29 cellular contexts compared by ENCODE assay signal in genomic region chr5:80805038-80805437, GRCh38.
"Had no signal": no experiment of that assay in that cellular context is flagged by ENCODE, and none has a peak within 500 bp of the region (broad histone marks: within the 10 kb centered on the region; RNA-seq: fewer than 3 reads in every experiment).

No MANE protein-coding gene starts in this region.

- H3K9me3 ChIP-seq: neutrophil, pancreas, prostate gland, right lobe of liver, sigmoid colon, spleen, thoracic aorta, thyroid gland, tibial nerve, upper lobe of right lung, uterus had no signal

- H3K4me1 ChIP-seq: pancreas, prostate gland, right lobe of liver, sigmoid colon, spleen, thyroid gland, tibial nerve, upper lobe of right lung, uterus had no signal

- H3K36me3 ChIP-seq: prostate gland, right lobe of liver, sigmoid colon, thyroid gland, uterus had no signal

- H3K4me3 ChIP-seq: pancreas, prostate gland, right lobe of liver, sigmoid colon, skin epidermis, smooth muscle cell, spleen, thoracic aorta, thyroid gland, tibial nerve, upper lobe of right lung, uterus had no signal

- DNase-seq: naive B cell; naive thymus-derived CD8-positive, alpha-beta T cell; nephron progenitor cell; nucleus accumbens; pancreas; retina; right cardiac atrium; right lobe of liver; sigmoid colon; spleen; stimulated activated CD4-positive, alpha-beta T cell treated with anti-CD3 and anti-CD28 coated beads, Interleukin-12 subunit alpha, Interleukin-12 subunit beta, amount 100 ng/mL, for 4 hours; stimulated activated CD4-positive, alpha-beta T cell treated with anti-CD3 and anti-CD28 coated beads, Interleukin-1b, Interleukin-23, amount 100 ng/mL, for 48 hours; stimulated activated CD4-positive, alpha-beta T cell treated with anti-CD3 and anti-CD28 coated beads, Interleukin-4, amount 100 ng/mL, for 1 hour; stimulated activated CD4-positive, alpha-beta T cell treated with anti-CD3 and anti-CD28 coated beads, Interleukin-4, amount 100 ng/mL, for 4 hours; stimulated activated CD8-positive, alpha-beta memory T cell treated with anti-CD3 and anti-CD28 coated beads, Interleukin-4, amount 100 ng/mL, for 48 hours; stimulated activated naive CD4-positive, alpha-beta T cell; stimulated activated naive CD8-positive, alpha-beta T cell treated with anti-CD3 and anti-CD28 coated beads, Interleukin-15, amount 100 ng/mL, for 72 hours; stimulated activated naive CD8-positive, alpha-beta T cell treated with anti-CD3 and anti-CD28 coated beads, Interleukin-15, Interleukin-2, amounts not matched to agents 100 U/mL and 50 U/mL, for 24 hours; substantia nigra; thyroid gland; upper lobe of right lung; uterus had no signal

- ATAC-seq: naive thymus-derived CD8-positive, alpha-beta T cell; pancreas; right cardiac atrium; right lobe of liver; stimulated activated memory B cell treated with anti-CD40 and anti-IgM and Interleukin-4, amounts not matched to agents 10 μg/mL and 1 μg/mL and 100 μg/mL, for 72 hours; stimulated activated naive CD8-positive, alpha-beta T cell treated with anti-CD3 and anti-CD28 coated beads, Interleukin-15, amount 100 ng/mL, for 72 hours; stimulated activated naive CD8-positive, alpha-beta T cell treated with anti-CD3 and anti-CD28 coated beads, Interleukin-15, Interleukin-2, amounts not matched to agents 100 U/mL and 50 U/mL, for 24 hours; upper lobe of right lung had no signal

- H3K27me3 ChIP-seq: neutrophil, pancreas, right lobe of liver, sigmoid colon, spleen, thyroid gland, tibial nerve, upper lobe of right lung, uterus had no signal

- H3K4me2 ChIP-seq: smooth muscle cell had no signal

- H3K27ac ChIP-seq: neutrophil, pancreas, prostate gland, right lobe of liver, sigmoid colon, skin epidermis, spleen, thoracic aorta, thyroid gland, tibial nerve, upper lobe of right lung, uterus had no signal
